7 cellular contexts compared by ENCODE assay signal in the genomic region with DNA sequence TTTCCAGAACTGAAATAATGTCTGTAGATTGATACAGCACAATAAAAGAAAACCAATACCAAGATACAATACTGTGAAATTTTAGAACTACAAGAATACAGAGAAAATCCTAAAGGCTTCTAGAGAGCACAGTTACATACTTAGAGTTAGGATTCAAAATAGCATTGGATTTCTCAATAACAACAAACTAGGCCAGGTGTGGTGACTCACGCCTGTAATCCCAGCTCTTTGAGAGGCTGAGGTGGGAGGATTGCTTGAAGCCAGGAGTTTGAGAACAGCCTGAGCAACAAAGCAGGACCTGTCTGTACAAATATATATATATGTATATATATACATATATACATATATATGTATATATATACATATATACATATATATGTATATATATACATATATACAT. TPM values are rescaled to one million over a fixed set of nuclear protein-coding genes. Genes with fewer than 3 reads are reported as not detected.
DNase-seq lines count a peak whose midpoint lies in the region; ATAC-seq, FAIRE-seq and TF ChIP-seq lines count a peak whose summit lies in the region.
"Not testable (repeated sequence)": the region's sequence is repeated elsewhere in the genome, so short reads cannot be mapped to it uniquely, and the experiment has no call there.

No MANE protein-coding gene starts in this region.

- not testable (repeated sequence) for H3K4me2 ChIP-seq in K562 (ENCODE audit: insufficient read depth, low read length); trophoblast cell (ENCODE audit: low read length)

- H2BK5ac ChIP-seq in trophoblast cell (ENCODE audit: low read depth, low read length, poor library complexity): not testable (repeated sequence)

- H2AK5ac ChIP-seq in trophoblast cell (ENCODE audit: low read length): not testable (repeated sequence)

- peaks cover 57% of the 10 kb centered on the region for H3K79me2 ChIP-seq in K562 (ENCODE audit: control insufficient read depth, insufficient read depth, low read length)
- H3K79me2 ChIP-seq in trophoblast cell (ENCODE audit: control insufficient read depth, insufficient read depth, low read length, poor library complexity): not testable (repeated sequence)

- not testable (repeated sequence) for H3K4me3 Mint-ChIP-seq in dendritic cell treated with granulocyte-macrophage colony-stimulating factor and Interleukin-4, amounts not matched to agents 40 ng/mL and 50 ng/mL, for 4 days; stimulated activated memory B cell treated with anti-CD40 and anti-IgM and Interleukin-4, amounts not matched to agents 10 μg/mL and 1 μg/mL and 100 μg/mL, for 72 hours

- H3K4me3 ChIP-seq in K562; fibroblast of pulmonary artery (replicated peaks; ENCODE audit: low read depth, low read length); trophoblast cell (ENCODE audit: low read depth, low read length): not testable (repeated sequence)

- H3K9me3 Mint-ChIP-seq in dendritic cell treated with granulocyte-macrophage colony-stimulating factor and Interleukin-4, amounts not matched to agents 40 ng/mL and 50 ng/mL, for 4 days; stimulated activated memory B cell treated with anti-CD40 and anti-IgM and Interleukin-4, amounts not matched to agents 10 μg/mL and 1 μg/mL and 100 μg/mL, for 72 hours: not testable (repeated sequence)

- H3K36me3 Mint-ChIP-seq in dendritic cell treated with granulocyte-macrophage colony-stimulating factor and Interleukin-4, amounts not matched to agents 40 ng/mL and 50 ng/mL, for 4 days (ENCODE audit: low read depth): peaks cover 20% of the 10 kb centered on the region
- not testable (repeated sequence) for H3K36me3 Mint-ChIP-seq in stimulated activated memory B cell treated with anti-CD40 and anti-IgM and Interleukin-4, amounts not matched to agents 10 μg/mL and 1 μg/mL and 100 μg/mL, for 72 hours

- H3K4ac ChIP-seq in trophoblast cell (ENCODE audit: low read depth, low read length): not testable (repeated sequence)

- not testable (repeated sequence) for TF ChIP-seq POLR2A in K562 (conservative IDR thresholded peaks at IDR 0.05)

- ATAC-seq in K562; stimulated activated memory B cell treated with anti-CD40 and anti-IgM and Interleukin-4, amounts not matched to agents 10 μg/mL and 1 μg/mL and 100 μg/mL, for 72 hours: not testable (repeated sequence)

- not testable (repeated sequence) for H3K9ac ChIP-seq in K562 (ENCODE audit: insufficient read depth in 1 of 2, low read depth in 2 of 2, low read length in 2 of 2); trophoblast cell (ENCODE audit: low read length)

- peaks cover 16 to 46% of the 10 kb centered on the region in 2 experiments for H3K4me1 ChIP-seq in K562 (replicated peaks in 1 of 2; ENCODE audit: control insufficient read depth in 2 of 2, insufficient read depth in 2 of 2, low read length in 2 of 2)
- not testable (repeated sequence) for H3K4me1 ChIP-seq in trophoblast cell (ENCODE audit: control insufficient read depth in 1 of 2, insufficient read depth in 2 of 2, low read length in 2 of 2)

- not testable (repeated sequence) for TF ChIP-seq CTCF in K562 (IDR thresholded peaks at IDR 0.05 in 2 of 3, conservative IDR thresholded peaks at IDR 0.05 in 1 of 3; ENCODE audit: insufficient read depth in 2 of 3, low read depth in 1 of 3, low read length in 3 of 3); fibroblast of pulmonary artery (IDR thresholded peaks at IDR 0.05; ENCODE audit: low read length, missing control alignments)

- not testable (repeated sequence) for H2BK12ac ChIP-seq in trophoblast cell (ENCODE audit: low read length)

- not testable (repeated sequence) for H3K9me1 ChIP-seq in K562 (ENCODE audit: control insufficient read depth, insufficient read depth, low read length)

- H3K36me3 ChIP-seq in K562 (ENCODE audit: control insufficient read depth, insufficient read depth, low read length): peaks cover 23% of the 10 kb centered on the region
- peaks cover 0 to 12% of the 10 kb centered on the region in 2 experiments for H3K36me3 ChIP-seq in trophoblast cell (ENCODE audit: control insufficient read depth in 1 of 2, insufficient read depth in 2 of 2, low read length in 2 of 2)

- H3K27ac ChIP-seq in K562 (ENCODE audit: extremely low read depth, low read depth, low read length); trophoblast cell (ENCODE audit: low read depth, low read length): not testable (repeated sequence)

- not testable (repeated sequence) for H4K12ac ChIP-seq in trophoblast cell (ENCODE audit: low read depth, low read length)

- H3K27me3 ChIP-seq in K562 (ENCODE audit: control insufficient read depth in 2 of 2, insufficient read depth in 2 of 2, low read length in 2 of 2); trophoblast cell (ENCODE audit: insufficient read depth, low read length): not testable (repeated sequence)

- in situ Hi-C loops in K562 (cut with MboI): not testable (repeated sequence)

- H3K23ac ChIP-seq in trophoblast cell (ENCODE audit: low read length): not testable (repeated sequence)

- POLR2A ChIA-PET in K562 (lab: Yijun Ruan, JAX): interaction anchor here (0.6 to 0.9 kb wide), 3 partner anchors 8 to 153 kb away, joined by 3 to 4 read pairs (median 3); no protein-coding TSS in a partner anchor

- peak overlapping the region; percentile 75 for H3K27ac Mint-ChIP-seq in dendritic cell treated with granulocyte-macrophage colony-stimulating factor and Interleukin-4, amounts not matched to agents 40 ng/mL and 50 ng/mL, for 4 days
- H3K27ac Mint-ChIP-seq in stimulated activated memory B cell treated with anti-CD40 and anti-IgM and Interleukin-4, amounts not matched to agents 10 μg/mL and 1 μg/mL and 100 μg/mL, for 72 hours: peak overlapping the region; percentile 45

- not testable (repeated sequence) for H3K14ac ChIP-seq in trophoblast cell (ENCODE audit: low read length)

- TF ChIP-seq RAD21 in K562 (CRISPR knock-in tag; conservative IDR thresholded peaks at IDR 0.05 in 1 of 2, IDR thresholded peaks at IDR 0.05 in 1 of 2): not testable (repeated sequence)

- not testable (repeated sequence) for H2AFZ ChIP-seq in K562 (ENCODE audit: low read depth, low read length); trophoblast cell (ENCODE audit: insufficient read depth, low read length, poor library complexity)

- not testable (repeated sequence) for H4K91ac ChIP-seq in trophoblast cell (ENCODE audit: low read depth, low read length)

- not testable (repeated sequence) for BruUV-seq in K562 (replicated peaks; lab: Mats Ljungman, UMichigan)

- peaks cover 63% of the 10 kb centered on the region for H3K4me1 Mint-ChIP-seq in dendritic cell treated with granulocyte-macrophage colony-stimulating factor and Interleukin-4, amounts not matched to agents 40 ng/mL and 50 ng/mL, for 4 days (ENCODE audit: low read depth)
- peaks cover 41% of the 10 kb centered on the region for H3K4me1 Mint-ChIP-seq in stimulated activated memory B cell treated with anti-CD40 and anti-IgM and Interleukin-4, amounts not matched to agents 10 μg/mL and 1 μg/mL and 100 μg/mL, for 72 hours

- DNase-seq in HT1080 (ENCODE audit: low read depth) (peak; percentile 13), NCI-H226 (peak; percentile 45), fibroblast of pulmonary artery (ENCODE audit: low read depth) (peak; percentile 32), trophoblast cell (peak; percentile 40 to 72)
- DNase-seq in K562 (ENCODE audit: extremely low read depth in 1 of 4, low spot score in 3 of 4): not testable (repeated sequence)

- H4K20me1 ChIP-seq in K562 (replicated peaks; ENCODE audit: control insufficient read depth, insufficient read depth, low read length): not testable (repeated sequence)

- not testable (repeated sequence) for H2BK120ac ChIP-seq in trophoblast cell (ENCODE audit: insufficient read depth, low read length, poor library complexity)

- H3K18ac ChIP-seq in trophoblast cell (ENCODE audit: low read length): not testable (repeated sequence)

- TF ChIP-seq EP300 in K562 (IDR thresholded peaks at IDR 0.05; ENCODE audit: low read length): not testable (repeated sequence)

- H3K27me3 Mint-ChIP-seq in dendritic cell treated with granulocyte-macrophage colony-stimulating factor and Interleukin-4, amounts not matched to agents 40 ng/mL and 50 ng/mL, for 4 days; stimulated activated memory B cell treated with anti-CD40 and anti-IgM and Interleukin-4, amounts not matched to agents 10 μg/mL and 1 μg/mL and 100 μg/mL, for 72 hours: not testable (repeated sequence)

- not testable (repeated sequence) for FAIRE-seq in K562 (lab: Jason Lieb, UNC)

- not testable (repeated sequence) for H3K79me1 ChIP-seq in trophoblast cell (ENCODE audit: low read length)

- H3K9me3 ChIP-seq in K562 (replicated peaks; ENCODE audit: control insufficient read depth, insufficient read depth, low read depth, low read length); trophoblast cell (ENCODE audit: insufficient read depth, low read depth, low read length): not testable (repeated sequence)

- intact Hi-C loops in K562 (cut with micrococcal nuclease): not testable (repeated sequence)
- intact Hi-C loops in dendritic cell treated with granulocyte-macrophage colony-stimulating factor and Interleukin-4, amounts not matched to agents 40 ng/mL and 50 ng/mL, for 4 days (cut with micrococcal nuclease): loop anchor here (10.0 kb wide), 1 partner anchor 151 kb away; a partner anchor contains a TSS

- CTCF ChIA-PET in K562 (lab: Yijun Ruan, JAX; ENCODE audit: low intra/inter-chr PET ratio): not testable (repeated sequence)

- not testable (repeated sequence) for H4K8ac ChIP-seq in trophoblast cell (ENCODE audit: low read depth, low read length)

- 68% methylated on average over 1 of the region's 1 CpG for WGBS in K562 (ENCODE audit: insufficient coverage, low coverage, missing lambda C conversion rate)
- no CpG with 5 or more reads among the region's 1 CpG for WGBS in trophoblast cell (ENCODE audit: extremely low coverage, insufficient coverage, insufficient read length)

RNA-seq across cellular contexts. Expression of a gene that starts 33.4 kb away (rescaled TPM):
- 20.4 and 26.2 TPM in 2 replicates for total RNA-seq in HT1080 (2014; rRNA removed; shearing (Covaris generic))
- 22.6 and 24.8 TPM in 2 replicates for polyA plus RNA-seq in HT1080 (2015; cell fraction: cytosol; rRNA removed)
- 22.3 and 23.2 TPM in 2 replicates for polyA plus RNA-seq in HT1080 (2015; cell fraction: nucleus; rRNA removed)
- total RNA-seq in K562 (2011; cell fraction: chromatin; rRNA removed; ENCODE audit: low replicate concordance): 54.7 and 60.1 TPM in 2 replicates
- total RNA-seq in K562 (2011; cell fraction: nucleolus; rRNA removed): 43.5 and 49.7 TPM in 2 replicates
- total RNA-seq in K562 (2011; cell fraction: nucleoplasm; rRNA removed): 55.2 and 67.2 TPM in 2 replicates
- total RNA-seq in K562 (2014; rRNA removed) (26.7 and 34.9 TPM in 2 replicates), K562 (2014; rRNA removed; fragmentation: Illumina TruSeq; extraction: Trizol) (30.5 and 30.8 TPM in 2 replicates), K562 (2015; rRNA removed; fragmentation: Illumina TruSeq; extraction: Trizol) (33.5 and 34.9 TPM in 2 replicates), K562 (2021) (70.8 and 79.5 TPM in 2 replicates)
- polyA plus RNA-seq in K562 (2011; rRNA removed) (67.4 and 73.7 TPM in 2 replicates), K562 (2014; fragmentation: Illumina TruSeq; extraction: Trizol) (48.7 and 52.9 TPM in 2 replicates), K562 (2014; fragmentation: Nextera tagmentation; extraction: Ambion mirVana) (10 to 100 TPM; 81.5 to 97.5 TPM), K562 (2014; rRNA removed) (40.4 and 43.6 TPM in 2 replicates)
- polyA plus RNA-seq in K562 (2011; cell fraction: cytosol; rRNA removed): 80.1 and 102 TPM in 2 replicates
- polyA plus RNA-seq in K562 (2011; cell fraction: nucleus; rRNA removed): 39.7 and 55.6 TPM in 2 replicates
- polyA plus RNA-seq in K562 (2012): 27.1 and 110 TPM in 2 replicates
- polyA minus RNA-seq in K562 (2011; rRNA and poly(A)+ RNA removed): 38.9 and 57.3 TPM in 2 replicates
- polyA minus RNA-seq in K562 (2011; cell fraction: cytosol; rRNA and poly(A)+ RNA removed): 18.8 and 37.2 TPM in 2 replicates
- 24.2 and 31.7 TPM in 2 replicates for polyA minus RNA-seq in K562 (2011; cell fraction: nucleus; rRNA and poly(A)+ RNA removed)
- polyA plus RNA-seq in trophoblast cell (2013): 10.8 and 11.0 TPM in 2 replicates

RNA-seq across cellular contexts. Expression of a gene that starts 33.6 kb away (rescaled TPM):
- 15.8 and 28.4 TPM in 2 replicates for total RNA-seq in HT1080 (2014; rRNA removed; shearing (Covaris generic))
- 21.4 and 25.7 TPM in 2 replicates for polyA plus RNA-seq in HT1080 (2015; cell fraction: cytosol; rRNA removed)
- 3.1 and 8.4 TPM in 2 replicates for polyA plus RNA-seq in HT1080 (2015; cell fraction: nucleus; rRNA removed)
- total RNA-seq in K562 (2011; cell fraction: chromatin; rRNA removed; ENCODE audit: low replicate concordance): 13.2 and 14.9 TPM in 2 replicates
- total RNA-seq in K562 (2011; cell fraction: nucleolus; rRNA removed): 8.4 and 13.3 TPM in 2 replicates
- total RNA-seq in K562 (2011; cell fraction: nucleoplasm; rRNA removed): 7.8 and 11.1 TPM in 2 replicates
- total RNA-seq in K562 (2014; rRNA removed): 24.4 and 31.7 TPM in 2 replicates
- 25.0 and 26.9 TPM in 2 replicates for total RNA-seq in K562 (2014; rRNA removed; fragmentation: Illumina TruSeq; extraction: Trizol)
- 21.4 and 21.5 TPM in 2 replicates for total RNA-seq in K562 (2015; rRNA removed; fragmentation: Illumina TruSeq; extraction: Trizol)
- 20.4 and 26.3 TPM in 2 replicates for total RNA-seq in K562 (2021)
- polyA plus RNA-seq in K562 (2011; rRNA removed): 11.7 and 19.5 TPM in 2 replicates
- polyA plus RNA-seq in K562 (2011; cell fraction: cytosol; rRNA removed): 10.2 and 12.0 TPM in 2 replicates
- 9.9 and 12.5 TPM in 2 replicates for polyA plus RNA-seq in K562 (2011; cell fraction: nucleus; rRNA removed)
- polyA plus RNA-seq in K562 (2012): 22.9 and 34.6 TPM in 2 replicates
- polyA plus RNA-seq in K562 (2014; fragmentation: Illumina TruSeq; extraction: Trizol): 16.9 and 19.5 TPM in 2 replicates
- polyA plus RNA-seq in K562 (2014; fragmentation: Nextera tagmentation; extraction: Ambion mirVana): 10 to 100 TPM; 52.1 to 56.9 TPM
- polyA plus RNA-seq in K562 (2014; rRNA removed): 29.1 and 33.8 TPM in 2 replicates
- polyA minus RNA-seq in K562 (2011; rRNA and poly(A)+ RNA removed): 8.8 and 10.7 TPM in 2 replicates
- polyA minus RNA-seq in K562 (2011; cell fraction: cytosol; rRNA and poly(A)+ RNA removed): 5.1 and 6.4 TPM in 2 replicates
- polyA minus RNA-seq in K562 (2011; cell fraction: nucleus; rRNA and poly(A)+ RNA removed): 4.2 and 5.3 TPM in 2 replicates
- 3.5 and 3.9 TPM in 2 replicates for polyA plus RNA-seq in trophoblast cell (2013)
